In the genomic region with DNA sequence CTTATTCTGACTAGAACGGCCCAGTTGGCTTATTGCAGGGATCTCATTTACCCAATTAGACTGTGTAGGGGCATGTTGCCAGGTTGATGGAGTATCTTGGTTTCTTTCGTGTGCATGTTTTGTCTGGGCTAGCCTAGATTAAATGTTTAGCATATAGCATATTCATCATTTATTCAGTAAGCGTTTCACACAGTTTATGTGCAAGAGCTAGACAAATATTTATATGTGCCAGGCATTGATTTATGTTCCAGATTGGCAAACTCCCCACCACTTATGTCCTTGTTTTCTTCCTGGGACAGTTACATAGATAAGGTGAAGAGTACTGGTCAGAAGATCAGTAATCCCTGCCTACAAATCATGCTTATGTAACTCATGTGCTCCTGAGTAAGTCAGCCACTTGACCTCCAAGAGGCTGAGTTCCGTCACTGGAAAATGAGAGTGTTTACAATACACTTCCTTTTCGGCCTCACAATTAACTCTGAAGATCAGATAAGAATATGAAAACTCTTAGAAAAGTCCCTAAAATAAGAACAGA, we compare ENCODE assay signal across 13 cellular contexts. TPM values are rescaled to one million over a fixed set of nuclear protein-coding genes. Genes with fewer than 3 reads are reported as not detected.
DNase-seq lines count a peak whose midpoint lies in the region; ATAC-seq and TF ChIP-seq lines count a peak whose summit lies in the region.
"Had no signal": no experiment of that assay in that cellular context is flagged by ENCODE, and none has a peak within 500 bp of the region (broad histone marks: within the 10 kb centered on the region; RNA-seq: fewer than 3 reads in every experiment).

No MANE protein-coding gene starts in this region.

- no peaks in the 10 kb centered on the region for H3K9me3 ChIP-seq in tibial artery
- H3K9me3 ChIP-seq: vagina had no signal

- peaks cover 48 to 67% (median 64%) of the 10 kb centered on the region in 3 donors for H3K36me3 ChIP-seq in tibial artery

- intact Hi-C loops in tibial artery (cut with DNase I; ENCODE audit: low total_unique reads), result no loop called here

- no peak overlapping the region for H3K4me3 ChIP-seq in tibial artery
- H3K4me3 ChIP-seq: vagina had no signal

- ATAC-seq in GM18870 (IDR thresholded peaks at IDR 0.05; ENCODE audit: unreplicated experiment) (no peak), HG03108 (IDR thresholded peaks at IDR 0.05; ENCODE audit: unreplicated experiment) (no peak)
- ATAC-seq: T-cell had no signal

- no peaks in the 10 kb centered on the region for H3K4me1 ChIP-seq in tibial artery
- H3K4me1 ChIP-seq: vagina had no signal

- TF ChIP-seq CTCF in tibial artery (IDR thresholded peaks at IDR 0.05), result no peak

- no peaks in the 10 kb centered on the region for H3K27me3 ChIP-seq in tibial artery
- H3K27me3 ChIP-seq: vagina had no signal

- peak; percentile 41 for DNase-seq in Caki2 (ENCODE audit: low read depth)
- peak; percentile 6 for DNase-seq in NCI-H510A (lab: John Stamatoyannopoulos, UW)
- DNase-seq in fibroblast of peridontal ligament (ENCODE audit: extremely low read depth), result peak; percentile 33
- DNase-seq in mucosa of gallbladder (ENCODE audit: low spot score), result peak; percentile 56
- no peak for DNase-seq in tibial artery
- no peak for DNase-seq in iPS-NIHi7 (ENCODE audit: extremely low spot score)
- DNase-seq: activated CD4-positive, alpha-beta memory T cell treated with anti-CD3 and anti-CD28 coated beads, Interleukin-2, amount 10 ng/mL, durations not matched to agents 7 days and 5 days; activated naive CD4-positive, alpha-beta T cell treated with anti-CD3 and anti-CD28 coated beads, Interleukin-2, amount 50 U/mL, for 16 hours; C1 segment of cervical spinal cord; T-cell had no signal

- peak overlapping the region in 1 of 2 donors; percentile 12 for H3K27ac ChIP-seq in tibial artery
- H3K27ac ChIP-seq: vagina had no signal

- in situ Hi-C loops in Caki2 (cut with HindIII; ENCODE audit: low pct_unique_long_range_greater_than_20kb, low sequenced_read_pairs), result no loop called here

RNA-seq across cellular contexts. Expression of a gene that starts 57.2 kb away (rescaled TPM):
- 18.2 and 42.9 TPM in 2 replicates for total RNA-seq in Caki2 (2014; rRNA removed; shearing (Covaris generic); ENCODE audit: low replicate concordance)
- total RNA-seq in mucosa of gallbladder, result 46.6 TPM

Comparison
In these comparisons a context has a peak if more than half of its experiments do, and no peak if none do; other contexts are left out.
1. DNase-seq: peak in Caki2 (single experiment), NCI-H510A (single experiment), fibroblast of peridontal ligament (single experiment) and mucosa of gallbladder (single experiment); none in tibial artery (0 of 2) and iPS-NIHi7 (single experiment).